8 cellular contexts compared by ENCODE assay signal in the genomic region with DNA sequence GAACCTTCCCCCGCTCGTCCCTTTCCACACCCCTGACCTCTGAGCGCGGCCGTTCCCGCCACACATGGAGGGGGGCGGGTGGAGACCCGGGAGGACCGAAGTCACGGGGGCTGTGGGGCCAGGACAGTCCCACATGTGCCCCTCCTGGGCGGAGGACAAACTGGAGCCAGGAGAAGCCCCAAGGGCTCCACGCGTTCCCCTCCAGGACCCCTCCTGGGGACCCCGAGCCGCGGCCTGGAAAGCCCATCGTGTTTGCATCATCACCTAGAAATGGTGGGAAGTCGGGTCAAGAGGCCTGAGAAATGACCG. TPM values are rescaled to one million over a fixed set of nuclear protein-coding genes. Genes with fewer than 3 reads are reported as not detected.
DNase-seq lines count a peak whose midpoint lies in the region; ATAC-seq and TF ChIP-seq lines count a peak whose summit lies in the region.
"Had no signal": no experiment of that assay in that cellular context is flagged by ENCODE, and none has a peak within 500 bp of the region (broad histone marks: within the 10 kb centered on the region; RNA-seq: fewer than 3 reads in every experiment).

No MANE protein-coding gene starts in this region.

- H3K9me3 ChIP-seq in WERI-Rb-1 (ENCODE audit: severe bottlenecking): no peaks in the 10 kb centered on the region
- no peaks in the 10 kb centered on the region for H3K9me3 ChIP-seq in hepatocyte (ENCODE audit: low read depth)
- H3K9me3 ChIP-seq in spleen: no peaks in the 10 kb centered on the region
- no peaks in the 10 kb centered on the region for H3K9me3 ChIP-seq in body of pancreas

- H3K4me3 ChIP-seq in H7 (ENCODE audit: insufficient read depth, low read depth, low read length) (peak overlapping the region; percentile 53), WERI-Rb-1 (ENCODE audit: low read depth, low read length) (no peak overlapping the region), hepatocyte (peak overlapping the region; percentile 64), spleen (peak overlapping the region in 7 of 8 donors; percentile 48 to 84 (median 59)), body of pancreas (no peak overlapping the region)

- H3K36me3 ChIP-seq in H7 (replicated peaks; ENCODE audit: control insufficient read depth, insufficient read depth, low read length) (no peaks in the 10 kb centered on the region), WERI-Rb-1 (no peaks in the 10 kb centered on the region), hepatocyte (replicated peaks; ENCODE audit: insufficient read depth, low read depth) (no peaks in the 10 kb centered on the region), spleen (peaks cover 0 to 2% (median 0%) of the 10 kb centered on the region in 6 donors), body of pancreas (replicated peaks in 1 of 2; ENCODE audit: insufficient read depth in 1 of 2, low read depth in 2 of 2) (no peaks in the 10 kb centered on the region)

- H3K4me1 ChIP-seq in hepatocyte (ENCODE audit: insufficient read depth) (peaks cover 9% of the 10 kb centered on the region), spleen (peaks cover 31 to 95% (median 77%) of the 10 kb centered on the region in 6 donors), body of pancreas (peaks cover 27% of the 10 kb centered on the region)

- no peaks in the 10 kb centered on the region for H4K20me1 ChIP-seq in hepatocyte (ENCODE audit: insufficient read depth, poor library complexity, severe bottlenecking)

- TF ChIP-seq POLR2A in spleen (IDR thresholded peaks at IDR 0.05) (no peak), body of pancreas (IDR thresholded peaks at IDR 0.05) (no peak)

- peaks cover 37% of the 10 kb centered on the region for H3K27me3 ChIP-seq in H7 (ENCODE audit: control insufficient read depth, insufficient read depth, low read length)
- no peaks in the 10 kb centered on the region for H3K27me3 ChIP-seq in WERI-Rb-1 (ENCODE audit: insufficient read depth, low read depth, severe bottlenecking)
- H3K27me3 ChIP-seq in hepatocyte: peaks cover 8% of the 10 kb centered on the region
- peaks cover 0 to 25% (median 5%) of the 10 kb centered on the region in 7 donors for H3K27me3 ChIP-seq in spleen (replicated peaks in 1 of 7)
- peaks cover 0 to 18% of the 10 kb centered on the region in 2 donors for H3K27me3 ChIP-seq in body of pancreas

- H3K4me2 ChIP-seq in hepatocyte: peak overlapping the region; percentile 99

- H3K27ac ChIP-seq in WERI-Rb-1: peak overlapping the region; percentile 44; the same call in 1 of the 2 replicates
- H3K27ac ChIP-seq in hepatocyte: no peak overlapping the region
- H3K27ac ChIP-seq in spleen: peak overlapping the region in 4 of 8 donors; percentile 6 to 75 (median 54)
- H3K27ac ChIP-seq in body of pancreas: no peak overlapping the region

- WGBS in hepatocyte (ENCODE audit: low lambda C conversion rate, missing lambda C conversion rate): 45% methylated on average over 9 of the region's 19 CpGs
- 31 to 34% (median 31%) methylated on average over 18 to 19 of the region's 19 CpGs for WGBS in spleen, 5 donors
- WGBS in body of pancreas, 2 donors: 0 to 20% methylated on average over 1 to 18 of the region's 19 CpGs

- H3K9me2 ChIP-seq in hepatocyte (replicated peaks; ENCODE audit: insufficient read depth): no peaks in the 10 kb centered on the region

- intact Hi-C loops in spleen (cut with DNase I; ENCODE audit: low total_unique reads): no loop called here
- intact Hi-C loops in body of pancreas (cut with DNase I): loop anchor here (5.0 kb wide), 1 partner anchor 53 kb away; no protein-coding TSS in a partner anchor

- DNase-seq in H7 (no peak), WERI-Rb-1 (no peak), hepatocyte (ENCODE audit: low spot score) (no peak), spleen (no peak), NCI-H1436 (lab: John Stamatoyannopoulos, UW) (no peak), body of pancreas (no peak), NCI-H226 (no peak)
- DNase-seq: small intestine had no signal

- TF ChIP-seq CTCF in WERI-Rb-1 (IDR thresholded peaks at IDR 0.05; ENCODE audit: low read depth, low read length) (no peak), hepatocyte (IDR thresholded peaks at IDR 0.05; ENCODE audit: poor library complexity) (no peak), spleen (IDR thresholded peaks at IDR 0.05 in 8 of 11, conservative IDR thresholded peaks at IDR 0.05 in 3 of 11) (no peak), body of pancreas (IDR thresholded peaks at IDR 0.05) (no peak)

- peaks cover 5% of the 10 kb centered on the region for H3K79me2 ChIP-seq in hepatocyte

- peak overlapping the region; percentile 78 for H2AFZ ChIP-seq in hepatocyte

- ATAC-seq in body of pancreas: no peak

RNA-seq across cellular contexts. Expression of gene ABR, which starts 0.6 kb away (rescaled TPM):
- total RNA-seq in H7 (2014; rRNA removed; shearing (Covaris generic)): 24.6 and 31.6 TPM in 2 replicates
- total RNA-seq in hepatocyte: 51.5 and 130 TPM in 2 replicates
- 26.8 and 29.5 TPM in 2 replicates for polyA plus RNA-seq in hepatocyte
- total RNA-seq in spleen: 100 to 1,000 TPM; 113 to 183 (median 136) TPM
- polyA plus RNA-seq in spleen: 10 to 100 TPM; 18.5 to 50.1 (median 22.2) TPM
- 10 to 100 TPM; 32.4 to 46.8 TPM for total RNA-seq in body of pancreas

Comparison
In these comparisons a context has a peak if more than half of its experiments do, and no peak if none do; other contexts are left out.
1. H3K4me3 ChIP-seq: peak in H7 (single experiment), hepatocyte (single experiment) and spleen (7 of 8); none in WERI-Rb-1 (single experiment) and body of pancreas (0 of 2).